ENCODE assay signal across 9 cellular contexts in genomic region chr11:66544952-66545351, GRCh38. TPM values are rescaled to one million over a fixed set of nuclear protein-coding genes. Genes with fewer than 3 reads are reported as not detected.
A peak's percentile ranks its signal among the peaks of the same experiment; 100 is the strongest.
DNase-seq lines count a peak whose midpoint lies in the region; ATAC-seq and TF ChIP-seq lines count a peak whose summit lies in the region.
"Not testable (repeated sequence)": the region's sequence is repeated elsewhere in the genome, so short reads cannot be mapped to it uniquely, and the experiment has no call there.
"Had no signal": no experiment of that assay in that cellular context is flagged by ENCODE, and none has a peak within 500 bp of the region (broad histone marks: within the 10 kb centered on the region; RNA-seq: fewer than 3 reads in every experiment).

No MANE protein-coding gene starts in this region.

- not testable (repeated sequence) for H3K36me3 ChIP-seq in H7 (replicated peaks; ENCODE audit: control insufficient read depth, insufficient read depth, low read length); Panc1 (ENCODE audit: control insufficient read depth, insufficient read depth, low read length); colonic mucosa; mucosa of stomach (ENCODE audit: control insufficient read depth, insufficient read depth, low read length)
- H3K36me3 ChIP-seq in heart left ventricle, result peaks cover 0 to 27% (median 16%) of the 10 kb centered on the region in 9 donors

- 82 to 86% (median 84%) methylated on average over 14 of the region's 14 CpGs for WGBS in heart left ventricle, 4 donors

- not testable (repeated sequence) for TF ChIP-seq POLR2A in heart left ventricle (IDR thresholded peaks at IDR 0.05)

- H3K27ac Mint-ChIP-seq in activated T-cell treated with anti-CD3 and anti-CD28 coated beads, Interleukin-2, amount 50 U/mL, for 72 hours, result peak overlapping the region; percentile 95

- H3K9me3 ChIP-seq in Panc1 (ENCODE audit: control insufficient read depth, insufficient read depth, low read depth, low read length); colonic mucosa; heart left ventricle; mucosa of stomach (ENCODE audit: control insufficient read depth, low read length): not testable (repeated sequence)

- not testable (repeated sequence) for H3K27me3 ChIP-seq in H7 (ENCODE audit: control insufficient read depth, insufficient read depth, low read length); Panc1 (ENCODE audit: control insufficient read depth, insufficient read depth, low read length); colonic mucosa; heart left ventricle
- peaks cover 11% of the 10 kb centered on the region for H3K27me3 ChIP-seq in mucosa of stomach (ENCODE audit: control insufficient read depth, insufficient read depth, low read length)

- peak overlapping the region; percentile 88 to 98 for H3K4me3 Mint-ChIP-seq in activated T-cell treated with anti-CD3 and anti-CD28 coated beads, Interleukin-2, amount 50 U/mL, for 72 hours

- TSS peak; percentile 87 for BruUV-seq in Panc1 (replicated peaks; lab: Mats Ljungman, UMichigan)

- POLR2A ChIA-PET in AG04449 (lab: Yijun Ruan, JAX), result interaction anchor here (1.9 kb wide), 1 partner anchor 133 kb away, joined by 11 read pairs; the partner anchor contains the start of gene RBM4B
- POLR2A ChIA-PET in Panc1 (lab: Charles Lee), result not testable (repeated sequence)

- H3K4me3 ChIP-seq in AG04449 (ENCODE audit: low read depth, low read length) (peak overlapping the region; percentile 79), H7 (ENCODE audit: insufficient read depth, low read depth, low read length) (peak overlapping the region; percentile 65), Panc1 (ENCODE audit: low read depth in 2 of 2, low read length in 2 of 2) (peak overlapping the region; percentile 87 to 92), colonic mucosa (peak overlapping the region; percentile 88), heart left ventricle (peak overlapping the region in 11 of 12 donors; percentile 67 to 98 (median 84)), skeletal muscle cell (ENCODE audit: low read depth, low read length) (peak overlapping the region; percentile 80)
- not testable (repeated sequence) for H3K4me3 ChIP-seq in mucosa of stomach (ENCODE audit: low read length)

- H3K4me1 Mint-ChIP-seq in activated T-cell treated with anti-CD3 and anti-CD28 coated beads, Interleukin-2, amount 50 U/mL, for 72 hours (ENCODE audit: low read depth), result peaks cover 36% of the 10 kb centered on the region

- CTCF ChIA-PET in AG04449 (lab: Yijun Ruan, JAX), result interaction anchor here (1.3 to 1.6 kb wide), 3 partner anchors 22 to 133 kb away, joined by 5 to 9 read pairs (median 6); partner anchors contain the start of genes CCDC87, CCS and RBM4B
- CTCF ChIA-PET in Panc1 (lab: Charles Lee), result not testable (repeated sequence)

- H3K9ac ChIP-seq in colonic mucosa (ENCODE audit: low read depth in 2 of 2, low read length in 2 of 2) (peak overlapping the region in 1 of 2 donors; percentile 76), mucosa of stomach (ENCODE audit: low read length) (peak overlapping the region; percentile 79)

- H3K27me3 Mint-ChIP-seq in activated T-cell treated with anti-CD3 and anti-CD28 coated beads, Interleukin-2, amount 50 U/mL, for 72 hours (ENCODE audit: low read depth), result not testable (repeated sequence)

- H3K36me3 Mint-ChIP-seq in activated T-cell treated with anti-CD3 and anti-CD28 coated beads, Interleukin-2, amount 50 U/mL, for 72 hours (ENCODE audit: insufficient read depth in 2 of 2), result peaks cover 5 to 10% of the 10 kb centered on the region in 2 donors

- not testable (repeated sequence) for TF ChIP-seq CTCF in AG04449 (IDR thresholded peaks at IDR 0.05; ENCODE audit: insufficient read depth, low read length, missing control alignments); Panc1 (IDR thresholded peaks at IDR 0.05); colonic mucosa (IDR thresholded peaks at IDR 0.05); heart left ventricle (IDR thresholded peaks at IDR 0.05)

- H3K27ac ChIP-seq in Panc1 (ENCODE audit: low read length) (peak overlapping the region; percentile 74), heart left ventricle (peak overlapping the region in 1 of 12 donors; percentile 82)
- not testable (repeated sequence) for H3K27ac ChIP-seq in colonic mucosa

- not testable (repeated sequence) for DNase-seq in AG04449 (ENCODE audit: low read depth, low spot score); H7; Panc1 (ENCODE audit: low read depth, low spot score); activated T-cell treated with anti-CD3 and anti-CD28 coated beads, Interleukin-2, amount 50 U/mL, for 72 hours; colonic mucosa; heart left ventricle; skeletal muscle cell (ENCODE audit: low read depth)

- in situ Hi-C loops in Panc1 (cut with HindIII; ENCODE audit: low pct_unique_long_range_greater_than_20kb, low sequenced_read_pairs), result not testable (repeated sequence)

- not testable (repeated sequence) for H3K4me1 ChIP-seq in Panc1 (ENCODE audit: control insufficient read depth, insufficient read depth, low read length)
- H3K4me1 ChIP-seq in colonic mucosa (peaks cover 12% of the 10 kb centered on the region), heart left ventricle (peaks cover 2 to 40% (median 22%) of the 10 kb centered on the region in 12 donors), mucosa of stomach (ENCODE audit: control insufficient read depth, insufficient read depth, low read length) (peaks cover 12% of the 10 kb centered on the region)

- H3K9me3 Mint-ChIP-seq in activated T-cell treated with anti-CD3 and anti-CD28 coated beads, Interleukin-2, amount 50 U/mL, for 72 hours, result not testable (repeated sequence)

- intact Hi-C loops in Panc1 (cut with micrococcal nuclease; ENCODE audit: unreplicated experiment); colonic mucosa (cut with DNase I); heart left ventricle (cut with DNase I): not testable (repeated sequence)

- not testable (repeated sequence) for ATAC-seq in Panc1; activated T-cell treated with anti-CD3 and anti-CD28 coated beads, Interleukin-2, amount 50 U/mL, for 72 hours (replicated peaks in 1 of 2); heart left ventricle

RNA-seq across cellular contexts. Expression of gene ZDHHC24, which starts 0.9 kb away (rescaled TPM):
- total RNA-seq in H7 (2014; rRNA removed; shearing (Covaris generic)), result 14.8 and 25.8 TPM in 2 replicates
- total RNA-seq in Panc1 (2021; ENCODE audit: unreplicated experiment) (29.5 TPM), colonic mucosa (10 to 100 TPM in 1 of 2 donors, 1 to 10 TPM in 1; 7.7 to 10.7 TPM), heart left ventricle (10 to 100 TPM in 2 of 9 donors, 1 to 10 TPM in 7; 5.3 to 13.2 (median 6.7) TPM)
- polyA plus RNA-seq in Panc1 (2012; ENCODE audit: insufficient read length), result 37.4 TPM
- 10 to 100 TPM; 19.8 to 22.0 TPM for total RNA-seq in activated T-cell treated with anti-CD3 and anti-CD28 coated beads, Interleukin-2, amount 50 U/mL, for 72 hours
- polyA plus RNA-seq in heart left ventricle, result 1 to 10 TPM; 5.1 to 6.5 TPM

RNA-seq across cellular contexts. Expression of gene ACTN3, which starts 1.8 kb away (rescaled TPM):
- total RNA-seq in H7 (2014; rRNA removed; shearing (Covaris generic)), result 36.9 and 68.8 TPM in 2 replicates
- 0.13 TPM for total RNA-seq in Panc1 (2021; ENCODE audit: unreplicated experiment)
- 1.1 TPM for polyA plus RNA-seq in Panc1 (2012; ENCODE audit: insufficient read length)
- total RNA-seq in activated T-cell treated with anti-CD3 and anti-CD28 coated beads, Interleukin-2, amount 50 U/mL, for 72 hours, result under 1 TPM in 1 of 2 donors, not detected in 1; 0.32 TPM
- under 1 TPM in 1 of 2 donors, not detected in 1; 0.11 TPM for total RNA-seq in colonic mucosa
- not detected for total RNA-seq in heart left ventricle
- polyA plus RNA-seq in heart left ventricle, result under 1 TPM; 0.01 to 0.04 TPM
- total RNA-seq: temporal lobe had no signal

RNA-seq across cellular contexts. Expression of gene CTSF, which starts 23.5 kb away (rescaled TPM):
- 4.8 and 5.1 TPM in 2 replicates for total RNA-seq in H7 (2014; rRNA removed; shearing (Covaris generic))
- total RNA-seq in Panc1 (2021; ENCODE audit: unreplicated experiment) (28.7 TPM), colonic mucosa (10 to 100 TPM in 1 of 2 donors, 1 to 10 TPM in 1; 3.1 to 17.3 TPM), heart left ventricle (10 to 100 TPM; 34.6 to 76.4 (median 52.8) TPM)
- polyA plus RNA-seq in Panc1 (2012; ENCODE audit: insufficient read length), result 42.0 TPM
- total RNA-seq in activated T-cell treated with anti-CD3 and anti-CD28 coated beads, Interleukin-2, amount 50 U/mL, for 72 hours, result 1 to 10 TPM; 6.3 to 6.8 TPM
- 10 to 100 TPM; 17.7 to 23.3 TPM for polyA plus RNA-seq in heart left ventricle

RNA-seq across cellular contexts. Expression of gene BBS1, which starts 34.5 kb away (rescaled TPM):
- 25.4 and 26.5 TPM in 2 replicates for total RNA-seq in H7 (2014; rRNA removed; shearing (Covaris generic))
- total RNA-seq in Panc1 (2021; ENCODE audit: unreplicated experiment), result 26.9 TPM
- 16.4 TPM for polyA plus RNA-seq in Panc1 (2012; ENCODE audit: insufficient read length)
- 10 to 100 TPM; 18.1 to 18.8 TPM for total RNA-seq in activated T-cell treated with anti-CD3 and anti-CD28 coated beads, Interleukin-2, amount 50 U/mL, for 72 hours
- total RNA-seq in colonic mucosa, result 10 to 100 TPM; 16.8 to 25.8 TPM
- 10 to 100 TPM; 15.8 to 51.8 (median 18.7) TPM for total RNA-seq in heart left ventricle
- polyA plus RNA-seq in heart left ventricle, result 10 to 100 TPM; 11.0 to 11.9 TPM

RNA-seq across cellular contexts. Expression of gene CCDC87, which starts 47.9 kb away (rescaled TPM):
- total RNA-seq in H7 (2014; rRNA removed; shearing (Covaris generic)), result 0.52 and 0.67 TPM in 2 replicates
- total RNA-seq in Panc1 (2021; ENCODE audit: unreplicated experiment), result 2.0 TPM
- polyA plus RNA-seq in Panc1 (2012; ENCODE audit: insufficient read length), result 1.0 TPM
- total RNA-seq in activated T-cell treated with anti-CD3 and anti-CD28 coated beads, Interleukin-2, amount 50 U/mL, for 72 hours, result under 1 TPM; 0.10 to 0.21 TPM
- under 1 TPM; 0.53 to 0.62 TPM for total RNA-seq in colonic mucosa
- under 1 TPM; 0.14 to 0.63 (median 0.36) TPM for total RNA-seq in heart left ventricle
- under 1 TPM; 0.15 to 0.18 TPM for polyA plus RNA-seq in heart left ventricle

Comparison
In these comparisons a context has a peak if more than half of its experiments do, and no peak if none do; other contexts are left out.
1. RNA of gene ACTN3, which starts 1.8 kb away (total RNA-seq): 36.9 to 68.8 TPM in H7; 0.32 TPM in activated T-cell treated with anti-CD3 and anti-CD28 coated beads, Interleukin-2, amount 50 U/mL, for 72 hours, 0.13 TPM in Panc1 (single experiment), 0.11 TPM in colonic mucosa and not detected in heart left ventricle; every median in the first group is over 10 times any median in the second.